In genomic region chr5:143014017-143014651, GRCh38 we compare ENCODE assay signal across 8 cellular contexts.
DNase-seq lines count a peak whose midpoint lies in the region; ATAC-seq and TF ChIP-seq lines count a peak whose summit lies in the region.

No MANE protein-coding gene starts in this region.

- no peak overlapping the region for H3K4me3 ChIP-seq in AG09309 (ENCODE audit: control insufficient read depth, low read depth, low read length)
- no peak overlapping the region for H3K4me3 ChIP-seq in aorta (ENCODE audit: low read length in 2 of 2)

- in situ Hi-C loops in GM13976 (cut with MboI; ENCODE audit: low sequenced_read_pairs, unreplicated experiment): loop anchor here (25.0 kb wide), 1 partner anchor 798 kb away; the partner anchor contains the start of gene HMHB1

- H3K36me3 ChIP-seq in aorta (ENCODE audit: control insufficient read depth in 1 of 2, insufficient read depth in 2 of 2, low read length in 1 of 2): peaks cover 0 to 4% of the 10 kb centered on the region in 2 donors

- no peaks in the 10 kb centered on the region for H3K9me3 ChIP-seq in aorta (ENCODE audit: control insufficient read depth, low read length)

- ATAC-seq in SK-N-SH treated with all-trans-retinoic acid at 6 μM for 48 hours: 0 out of 3 replicates have a peak, but pooled peaks have one; percentile 24
- ATAC-seq in aorta (ENCODE audit: low FRiP score): peak; percentile 41
- no peak for ATAC-seq in HG03571 (IDR thresholded peaks at IDR 0.05; ENCODE audit: unreplicated experiment)

- H3K27ac Mint-ChIP-seq in glutamatergic neuron (ENCODE audit: unreplicated experiment): no peak overlapping the region

- H3K9me3 Mint-ChIP-seq in glutamatergic neuron (ENCODE audit: unreplicated experiment): no peaks in the 10 kb centered on the region

- peaks cover 14% of the 10 kb centered on the region for H3K4me1 Mint-ChIP-seq in glutamatergic neuron (ENCODE audit: low read depth, unreplicated experiment)

- intact Hi-C loops in aorta (cut with DNase I) (no loop called here), posterior vena cava (cut with DNase I) (loop anchor here (5.0 to 10.0 kb wide), 3 partner anchors 391 to 811 kb away; partner anchors contain the start of gene NR3C1 (in 1 of the 2))

- H3K36me3 Mint-ChIP-seq in glutamatergic neuron (ENCODE audit: unreplicated experiment): no peaks in the 10 kb centered on the region

- H3K27ac ChIP-seq in aorta (ENCODE audit: low read depth in 1 of 2, low read length in 2 of 2): no peak overlapping the region

- WGBS in aorta, 2 donors: 81 to 84% methylated on average over 12 of the region's 12 CpGs

- H3K27me3 ChIP-seq in aorta (ENCODE audit: control insufficient read depth in 1 of 2, insufficient read depth in 2 of 2, low read length in 1 of 2): no peaks in the 10 kb centered on the region

- peaks cover 0 to 2% of the 10 kb centered on the region in 2 donors for H3K4me1 ChIP-seq in aorta (ENCODE audit: control insufficient read depth in 1 of 2, insufficient read depth in 2 of 2, low read length in 2 of 2)

- H3K4me3 Mint-ChIP-seq in glutamatergic neuron (ENCODE audit: unreplicated experiment): no peak overlapping the region

- no peaks in the 10 kb centered on the region for H3K27me3 Mint-ChIP-seq in glutamatergic neuron (ENCODE audit: unreplicated experiment)

- peak; percentile 28 for TF ChIP-seq CTCF in AG09309 (IDR thresholded peaks at IDR 0.05; ENCODE audit: control insufficient read depth, insufficient read depth, low read depth, low read length, missing control alignments)
- TF ChIP-seq CTCF in GM13976 (IDR thresholded peaks at IDR 0.05; ENCODE audit: borderline replicate concordance, control extremely low read depth, extremely low read depth, insufficient read depth, missing control alignments): peak; percentile 41
- TF ChIP-seq CTCF in glutamatergic neuron (IDR thresholded peaks at IDR 0.05; ENCODE audit: partially characterized antibody, unreplicated experiment): peak; percentile 87

- DNase-seq in AG09309 (ENCODE audit: low read depth) (no peak), GM13976 (ENCODE audit: low spot score) (no peak), glutamatergic neuron (peak; percentile 77), aorta (peak in 1 of 2 donors; percentile 75), activated gamma-delta T cell (lab: John Stamatoyannopoulos, UW) (no peak), posterior vena cava (ENCODE audit: low spot score) (no peak)

TF ChIP-seq in SK-N-SH treated with all-trans-retinoic acid at 6 μM for 48 hours, 23 proteins besides CTCF, POLR2A, EP300 and RAD21:
- TF ChIP-seq GLIS3 (CRISPR knock-in tag; IDR thresholded peaks at IDR 0.05) (no peak), RARB (CRISPR knock-in tag; IDR thresholded peaks at IDR 0.05) (no peak), ZNF8 (CRISPR knock-in tag; IDR thresholded peaks at IDR 0.05) (no peak), ARNTL (CRISPR knock-in tag; IDR thresholded peaks at IDR 0.05; ENCODE audit: borderline replicate concordance, low read depth) (no peak), CSRNP3 (CRISPR knock-in tag; IDR thresholded peaks at IDR 0.05) (no peak), PATZ1 (CRISPR knock-in tag; IDR thresholded peaks at IDR 0.05; ENCODE audit: borderline replicate concordance) (no peak), ZFP3 (CRISPR knock-in tag; IDR thresholded peaks at IDR 0.05) (no peak), ZNF70 (CRISPR knock-in tag; IDR thresholded peaks at IDR 0.05) (no peak), ZFP30 (CRISPR knock-in tag; IDR thresholded peaks at IDR 0.05) (no peak), OSR1 (CRISPR knock-in tag; IDR thresholded peaks at IDR 0.05) (no peak), POU6F1 (CRISPR knock-in tag; IDR thresholded peaks at IDR 0.05; ENCODE audit: borderline replicate concordance, low read depth) (no peak), CREB5 (CRISPR knock-in tag; IDR thresholded peaks at IDR 0.05; ENCODE audit: low read depth) (no peak), ZC3H10 (CRISPR knock-in tag; IDR thresholded peaks at IDR 0.05) (no peak), ISL1 (CRISPR knock-in tag; IDR thresholded peaks at IDR 0.05) (no peak), ZNF565 (CRISPR knock-in tag; conservative IDR thresholded peaks at IDR 0.05; ENCODE audit: low read depth) (no peak), CSDC2 (CRISPR knock-in tag; IDR thresholded peaks at IDR 0.05) (no peak), ESRRG (CRISPR knock-in tag; IDR thresholded peaks at IDR 0.05) (no peak), PPARA (CRISPR knock-in tag; IDR thresholded peaks at IDR 0.05; ENCODE audit: borderline replicate concordance) (no peak), TSHZ2 (CRISPR knock-in tag; IDR thresholded peaks at IDR 0.05) (no peak)

Comparison
In these comparisons a context has a peak if more than half of its experiments do, and no peak if none do; other contexts are left out.
1. CTCF ChIP-seq: peak in every context shown above with its lines; median percentile 87 in glutamatergic neuron; 41 in GM13976; 28 in AG09309.
2. intact Hi-C loops: an anchor here in posterior vena cava (5.0 to 10.0 kb wide); none called in aorta.